In genomic region chr9:3367185-3367584, GRCh38 we compare ENCODE assay signal across 21 cellular contexts.
"Had no signal": no experiment of that assay in that cellular context is flagged by ENCODE, and none has a peak within 500 bp of the region (broad histone marks: within the 10 kb centered on the region; RNA-seq: fewer than 3 reads in every experiment).

No MANE protein-coding gene starts in this region.

- H3K9me3 Mint-ChIP-seq: activated T-cell treated with anti-CD3 and anti-CD28 coated beads, Interleukin-2, amount 50 U/mL, for 24 hours; naive B cell; type B pancreatic cell had no signal

- H3K27me3 ChIP-seq: brain microvascular endothelial cell, esophagus muscularis mucosa, foreskin keratinocyte, heart right ventricle, suprapubic skin had no signal

- H3K27ac ChIP-seq: brain microvascular endothelial cell, esophagus muscularis mucosa, foreskin keratinocyte, heart right ventricle, suprapubic skin had no signal

- H3K27ac Mint-ChIP-seq: activated CD8-positive, alpha-beta memory T cell treated with anti-CD3 and anti-CD28 coated beads, Interleukin-2, amount 10 ng/mL, durations not matched to agents 7 days and 5 days; activated naive CD8-positive, alpha-beta T cell; activated T-cell treated with anti-CD3 and anti-CD28 coated beads, Interleukin-2, amount 50 U/mL, for 24 hours; type B pancreatic cell had no signal

- H3K27me3 Mint-ChIP-seq: activated CD8-positive, alpha-beta memory T cell treated with anti-CD3 and anti-CD28 coated beads, Interleukin-2, amount 10 ng/mL, durations not matched to agents 7 days and 5 days; activated naive CD8-positive, alpha-beta T cell; activated T-cell treated with anti-CD3 and anti-CD28 coated beads, Interleukin-2, amount 50 U/mL, for 24 hours; naive B cell; type B pancreatic cell had no signal

- H3K4me3 Mint-ChIP-seq: activated CD8-positive, alpha-beta memory T cell treated with anti-CD3 and anti-CD28 coated beads, Interleukin-2, amount 10 ng/mL, durations not matched to agents 7 days and 5 days; activated naive CD8-positive, alpha-beta T cell; activated T-cell treated with anti-CD3 and anti-CD28 coated beads, Interleukin-2, amount 50 U/mL, for 24 hours; naive B cell; type B pancreatic cell had no signal

- H3K4me3 ChIP-seq: esophagus muscularis mucosa, heart right ventricle, suprapubic skin had no signal

- H3K4me1 ChIP-seq: foreskin keratinocyte, suprapubic skin had no signal

- ATAC-seq: activated CD8-positive, alpha-beta memory T cell treated with anti-CD3 and anti-CD28 coated beads, Interleukin-2, amount 10 ng/mL, durations not matched to agents 7 days and 5 days; foreskin keratinocyte; heart right ventricle; stimulated activated naive CD8-positive, alpha-beta T cell treated with anti-CD3 and anti-CD28 coated beads, Interleukin-15, Interleukin-2, amounts not matched to agents 100 U/mL and 50 U/mL, for 24 hours had no signal

- H3K9me3 ChIP-seq: esophagus muscularis mucosa, heart right ventricle, suprapubic skin had no signal

- H3K36me3 ChIP-seq: brain microvascular endothelial cell, esophagus muscularis mucosa, heart right ventricle, suprapubic skin had no signal

- DNase-seq: activated CD4-positive, alpha-beta T cell treated with anti-CD3 and anti-CD28 coated beads, Interleukin-2, amount 50 U/mL, for 48 hours; activated CD4-positive, CD25-positive, alpha-beta regulatory T cell treated with anti-CD3 and anti-CD28 coated beads, Interleukin-2, amount 50 U/mL, for 72 hours; activated CD8-positive, alpha-beta memory T cell treated with anti-CD3 and anti-CD28 coated beads, Interleukin-2, amount 10 ng/mL, durations not matched to agents 7 days and 5 days; activated gamma-delta T cell; activated T-cell treated with anti-CD3 and anti-CD28 coated beads, Interleukin-2, amount 50 U/mL, for 24 hours; brain microvascular endothelial cell; cerebellar nuclear complex; dermis blood vessel endothelial cell; foreskin keratinocyte; heart right ventricle; kidney glomerular epithelial cell; naive B cell; occipital lobe; stimulated activated CD4-positive, alpha-beta T cell treated with anti-CD3 and anti-CD28 coated beads, Interleukin-12 subunit alpha, Interleukin-12 subunit beta, amount 100 ng/mL, for 4 hours; stimulated activated CD4-positive, alpha-beta T cell treated with anti-CD3 and anti-CD28 coated beads, Interleukin-2, amount 100 ng/mL, for 48 hours; stimulated activated CD8-positive, alpha-beta memory T cell treated with anti-CD3 and anti-CD28 coated beads, Interleukin-4, amount 100 ng/mL, for 48 hours; stimulated activated naive CD8-positive, alpha-beta T cell treated with anti-CD3 and anti-CD28 coated beads, Interleukin-15, Interleukin-2, amounts not matched to agents 100 U/mL and 50 U/mL, for 24 hours had no signal
